In the genomic region with DNA sequence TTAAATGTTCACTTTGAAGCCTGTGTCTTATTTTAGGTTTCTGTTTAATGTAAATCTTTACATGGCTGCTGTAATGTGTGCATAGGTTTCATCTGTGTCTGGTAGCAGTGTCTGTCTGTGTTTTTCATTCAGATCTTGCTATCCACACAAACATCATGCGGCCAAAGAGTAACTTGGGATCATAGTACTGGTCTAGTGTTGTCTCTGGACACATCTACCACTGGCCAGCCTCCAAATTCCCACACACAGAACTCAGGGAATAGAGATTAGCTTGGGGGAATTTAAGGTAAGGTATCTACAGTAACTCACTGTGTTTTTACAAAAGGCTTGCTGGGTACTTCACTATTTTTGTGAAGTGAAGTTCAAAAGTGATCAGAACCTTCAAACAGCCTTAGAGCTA, we compare ENCODE assay signal across 26 cellular contexts.
"Had no signal": no experiment of that assay in that cellular context is flagged by ENCODE, and none has a peak within 500 bp of the region (broad histone marks: within the 10 kb centered on the region; RNA-seq: fewer than 3 reads in every experiment).

No MANE protein-coding gene starts in this region.

- H3K27ac ChIP-seq: brain microvascular endothelial cell, esophagus muscularis mucosa, neutrophil, pancreas, thyroid gland, upper lobe of right lung had no signal

- H3K27ac Mint-ChIP-seq: activated B cell treated with CpG ODN at 0.5 μM for 24 hours; activated CD4-positive, alpha-beta memory T cell treated with anti-CD3 and anti-CD28 coated beads for 36 hours; activated CD4-positive, alpha-beta T cell treated with anti-CD3 and anti-CD28 coated beads for 36 hours; activated T-helper 1 cell treated with anti-CD3 and anti-CD28 coated beads, Interleukin-12 subunit alpha, Interleukin-12 subunit beta, Interleukin-2, Interleukin-4 antibody, amounts not matched to agents 30 ng/mL and 10 ng/mL and 1 ng/mL, durations not matched to agents 14 hours and 24 hours and 36 hours; nephron; stimulated activated naive CD8-positive, alpha-beta T cell treated with anti-CD3 and anti-CD28 coated beads, Interleukin-15, Interleukin-2, amounts not matched to agents 100 ng/mL and 50 ng/mL, for 24 hours; T-helper 1 cell treated with Interleukin-12 subunit alpha and Interleukin-12 subunit beta and Interleukin-4 antibody, amounts not matched to agents 30 μg/mL and 1 μg/mL, for 36 hours had no signal

- H3K9me3 Mint-ChIP-seq: activated B cell treated with CpG ODN at 0.5 μM for 24 hours; activated CD4-positive, alpha-beta memory T cell treated with anti-CD3 and anti-CD28 coated beads for 36 hours; activated naive CD4-positive, alpha-beta T cell treated with anti-CD3 and anti-CD28 coated beads, Interleukin-2, amount 50 U/mL, for 72 hours; activated T-helper 1 cell treated with anti-CD3 and anti-CD28 coated beads, Interleukin-12 subunit alpha, Interleukin-12 subunit beta, Interleukin-2, Interleukin-4 antibody, amounts not matched to agents 30 ng/mL and 10 ng/mL and 1 ng/mL, durations not matched to agents 14 hours and 24 hours and 36 hours; nephron; stimulated activated naive CD8-positive, alpha-beta T cell treated with anti-CD3 and anti-CD28 coated beads, Interleukin-15, Interleukin-2, amounts not matched to agents 100 ng/mL and 50 ng/mL, for 24 hours; T-helper 1 cell treated with Interleukin-12 subunit alpha and Interleukin-12 subunit beta and Interleukin-4 antibody, amounts not matched to agents 30 μg/mL and 1 μg/mL, for 36 hours had no signal

- H3K4me1 ChIP-seq: esophagus muscularis mucosa, pancreas, thyroid gland, upper lobe of right lung had no signal

- H3K4me3 Mint-ChIP-seq: activated B cell treated with CpG ODN at 0.5 μM for 24 hours; activated CD4-positive, alpha-beta memory T cell treated with anti-CD3 and anti-CD28 coated beads for 36 hours; activated CD4-positive, alpha-beta T cell treated with anti-CD3 and anti-CD28 coated beads for 36 hours; activated T-helper 1 cell treated with anti-CD3 and anti-CD28 coated beads, Interleukin-12 subunit alpha, Interleukin-12 subunit beta, Interleukin-2, Interleukin-4 antibody, amounts not matched to agents 30 ng/mL and 10 ng/mL and 1 ng/mL, durations not matched to agents 14 hours and 24 hours and 36 hours; nephron; stimulated activated naive CD8-positive, alpha-beta T cell treated with anti-CD3 and anti-CD28 coated beads, Interleukin-15, Interleukin-2, amounts not matched to agents 100 ng/mL and 50 ng/mL, for 24 hours; T-helper 1 cell treated with Interleukin-12 subunit alpha and Interleukin-12 subunit beta and Interleukin-4 antibody, amounts not matched to agents 30 μg/mL and 1 μg/mL, for 36 hours had no signal

- H3K9me3 ChIP-seq: esophagus muscularis mucosa, neutrophil, pancreas, thyroid gland, upper lobe of right lung had no signal

- H3K4me1 Mint-ChIP-seq: activated B cell treated with CpG ODN at 0.5 μM for 24 hours; activated CD4-positive, alpha-beta T cell treated with anti-CD3 and anti-CD28 coated beads for 36 hours; nephron had no signal

- H3K27me3 ChIP-seq: brain microvascular endothelial cell, esophagus muscularis mucosa, neutrophil, pancreas, thyroid gland, upper lobe of right lung had no signal

- DNase-seq: activated B cell treated with CpG ODN at 0.5 μM for 24 hours; activated CD4-positive, alpha-beta memory T cell treated with anti-CD3 and anti-CD28 coated beads for 36 hours; activated CD4-positive, alpha-beta T cell treated with anti-CD3 and anti-CD28 coated beads for 36 hours; aorta; brain microvascular endothelial cell; central memory CD4-positive, alpha-beta T cell; effector memory CD4-positive, alpha-beta T cell; glutamatergic neuron; hypothalamus; left ventricle myocardium superior; pancreas; right cardiac atrium; stimulated activated CD4-positive, alpha-beta T cell treated with anti-CD3 and anti-CD28 coated beads, Interleukin-12 subunit alpha, Interleukin-12 subunit beta, amount 100 ng/mL, for 4 hours; stimulated activated CD4-positive, alpha-beta T cell treated with anti-CD3 and anti-CD28 coated beads, Interleukin-4, amount 100 ng/mL, for 4 hours; substantia nigra; thyroid gland; upper lobe of right lung had no signal

- FAIRE-seq: colon, frontal cortex, pancreas had no signal

- ATAC-seq: activated CD4-positive, alpha-beta T cell treated with anti-CD3 and anti-CD28 coated beads for 36 hours; activated naive CD4-positive, alpha-beta T cell treated with anti-CD3 and anti-CD28 coated beads, Interleukin-2, amount 50 U/mL, for 72 hours; left ventricle myocardium superior; pancreas; right cardiac atrium; upper lobe of right lung had no signal

- H3K4me3 ChIP-seq: esophagus muscularis mucosa, pancreas, thyroid gland, upper lobe of right lung had no signal

- H3K27me3 Mint-ChIP-seq: activated B cell treated with CpG ODN at 0.5 μM for 24 hours; activated CD4-positive, alpha-beta memory T cell treated with anti-CD3 and anti-CD28 coated beads for 36 hours; activated CD4-positive, alpha-beta T cell treated with anti-CD3 and anti-CD28 coated beads for 36 hours; stimulated activated naive CD8-positive, alpha-beta T cell treated with anti-CD3 and anti-CD28 coated beads, Interleukin-15, Interleukin-2, amounts not matched to agents 100 ng/mL and 50 ng/mL, for 24 hours had no signal
